Comparison of ENCODE assay signal across 1 cellular context in the genomic region with DNA sequence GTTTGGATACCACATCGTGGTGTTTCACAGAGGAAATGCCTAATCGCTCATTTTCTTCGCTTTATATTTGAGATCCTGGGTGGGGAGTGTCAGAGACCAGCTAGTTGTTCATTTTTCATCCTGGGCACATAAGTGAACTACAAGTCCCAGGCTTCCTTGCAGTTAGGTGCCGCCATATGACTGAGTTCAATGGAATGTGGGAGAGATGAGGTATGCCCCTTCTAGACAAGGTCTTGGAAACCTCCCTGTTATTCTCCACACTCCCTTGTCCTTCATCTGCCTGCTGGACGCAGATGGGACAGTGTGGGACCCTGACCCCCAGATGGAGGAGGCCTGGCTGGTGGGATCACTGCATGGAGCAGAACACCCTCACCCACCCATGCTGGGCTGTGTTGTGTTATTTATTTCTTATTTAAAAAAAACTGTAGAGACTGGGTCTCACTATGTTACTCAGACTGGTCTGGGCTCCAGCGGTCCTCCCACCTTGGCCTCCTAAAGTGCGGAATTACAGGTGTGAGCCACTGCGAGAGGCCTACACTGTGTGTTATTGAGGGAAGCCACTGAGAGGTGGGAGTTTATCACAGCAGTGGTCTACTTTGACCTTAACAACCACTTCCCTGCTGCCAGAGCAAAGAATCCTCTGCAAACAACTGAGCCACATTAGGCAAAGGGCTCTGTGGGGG.
TF ChIP-seq lines count a peak whose summit lies in the region.

No MANE protein-coding gene starts in this region.

TF ChIP-seq in K562, 482 proteins besides CTCF, POLR2A, EP300 and RAD21 (continued from another document):
- TF ChIP-seq ZFX (CRISPR knock-in tag; IDR thresholded peaks at IDR 0.05) (no peak), CBFB (CRISPR knock-in tag; IDR thresholded peaks at IDR 0.05) (no peak), YY1 (IDR thresholded peaks at IDR 0.05; ENCODE audit: borderline replicate concordance in 1 of 3, control insufficient read depth in 1 of 3, extremely low read depth in 1 of 3, insufficient read depth in 3 of 3, insufficient read length in 1 of 3, insufficient replicate concordance in 2 of 3, low read depth in 1 of 3, low read length in 2 of 3) (peak in 1 of 3 experiments; percentile 42), ZNF274 (IDR thresholded peaks at IDR 0.05; ENCODE audit: borderline replicate concordance, low read depth, low read length) (no peak), KLF13 (tag; IDR thresholded peaks at IDR 0.05; ENCODE audit: borderline replicate concordance, low read depth) (no peak), POLR3A (IDR thresholded peaks at IDR 0.05; ENCODE audit: borderline replicate concordance, extremely low read depth, insufficient read depth, insufficient read length) (no peak), GABPB2 (CRISPR knock-in tag; conservative IDR thresholded peaks at IDR 0.05) (no peak), MTF1 (CRISPR knock-in tag; IDR thresholded peaks at IDR 0.05; ENCODE audit: borderline replicate concordance) (no peak), USF2 (CRISPR knock-in tag; IDR thresholded peaks at IDR 0.05) (0 out of 2 replicates have a peak, but pooled peaks have one; percentile 21), ZNF384 (IDR thresholded peaks at IDR 0.05; ENCODE audit: low read depth, low read length) (no peak), ZNF280B (CRISPR knock-in tag; IDR thresholded peaks at IDR 0.05) (no peak), HBP1 (CRISPR knock-in tag; IDR thresholded peaks at IDR 0.05) (no peak), SIX5 (IDR thresholded peaks at IDR 0.05; ENCODE audit: borderline replicate concordance in 1 of 2, insufficient read depth in 1 of 2, low read depth in 1 of 2, low read length in 2 of 2) (peak; percentile 26 to 34; a peak in 1 of 4 replicates), SRSF7 (optimal IDR thresholded peaks at IDR 0.05; ENCODE audit: low read depth, low read length) (no peak), SMARCA4 (IDR thresholded peaks at IDR 0.05) (no peak), ZNF143 (CRISPR knock-in tag; IDR thresholded peaks at IDR 0.05) (peak; percentile 66)
- TF ChIP-seq, protein P1, sequence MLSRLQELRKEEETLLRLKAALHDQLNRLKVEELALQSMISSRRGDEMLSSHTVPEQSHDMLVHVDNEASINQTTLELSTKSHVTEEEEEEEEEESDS (CRISPR knock-in tag; IDR thresholded peaks at IDR 0.05), result no peak
